ENCODE assay signal across 11 cellular contexts in genomic region chr4:109207060-109207459, GRCh38.
DNase-seq lines count a peak whose midpoint lies in the region; ATAC-seq and TF ChIP-seq lines count a peak whose summit lies in the region.
"Had no signal": no experiment of that assay in that cellular context is flagged by ENCODE, and none has a peak within 500 bp of the region (broad histone marks: within the 10 kb centered on the region; RNA-seq: fewer than 3 reads in every experiment).

No MANE protein-coding gene starts in this region.

- no peaks in the 10 kb centered on the region for H3K79me1 ChIP-seq in mesendoderm (ENCODE audit: low read length)

- no peak overlapping the region for H4K5ac ChIP-seq in mesendoderm (ENCODE audit: low read length)

- no peak overlapping the region for H3K9ac ChIP-seq in mesendoderm (ENCODE audit: low read length)

- no peak for ATAC-seq in natural killer cell
- no peak for ATAC-seq in GM18502 (IDR thresholded peaks at IDR 0.05; ENCODE audit: poor library complexity, unreplicated experiment)
- ATAC-seq: stimulated activated memory B cell treated with anti-CD40 and anti-IgM and Interleukin-4, amounts not matched to agents 10 μg/mL and 1 μg/mL and 100 μg/mL, for 72 hours had no signal

- H3K27me3 ChIP-seq in mesendoderm (ENCODE audit: insufficient read depth, low read length, poor library complexity) (no peaks in the 10 kb centered on the region), esophagus squamous epithelium (no peaks in the 10 kb centered on the region)

- H2BK5ac ChIP-seq in mesendoderm (ENCODE audit: low read length), result no peak overlapping the region

- H2BK120ac ChIP-seq in mesendoderm (ENCODE audit: low read depth, low read length), result no peak overlapping the region

- no peaks in the 10 kb centered on the region for H3K9me3 Mint-ChIP-seq in natural killer cell
- H3K9me3 Mint-ChIP-seq: stimulated activated memory B cell treated with anti-CD40 and anti-IgM and Interleukin-4, amounts not matched to agents 10 μg/mL and 1 μg/mL and 100 μg/mL, for 72 hours had no signal

- H2BK15ac ChIP-seq in mesendoderm (replicated peaks; ENCODE audit: low read depth), result no peak overlapping the region

- H3K4me1 Mint-ChIP-seq in natural killer cell, result no peaks in the 10 kb centered on the region
- H3K4me1 Mint-ChIP-seq: stimulated activated memory B cell treated with anti-CD40 and anti-IgM and Interleukin-4, amounts not matched to agents 10 μg/mL and 1 μg/mL and 100 μg/mL, for 72 hours had no signal

- no CpG with 5 or more reads among the region's 1 CpG for WGBS in mesendoderm (ENCODE audit: extremely low coverage, insufficient coverage, low lambda C conversion rate)
- 55 to 92% methylated on average over 1 of the region's 1 CpG for WGBS in esophagus squamous epithelium, 2 donors

- H3K27ac ChIP-seq in mesendoderm (ENCODE audit: low read depth, low read length), result no peak overlapping the region
- H3K27ac ChIP-seq in esophagus squamous epithelium, result no peak overlapping the region

- TF ChIP-seq CTCF in esophagus squamous epithelium (IDR thresholded peaks at IDR 0.05) (no peak), natural killer cell (IDR thresholded peaks at IDR 0.05) (no peak)

- DNase-seq in EH (ENCODE audit: low read depth), result peak; percentile 43
- DNase-seq in NCI-H1092 treated with DMSO at 0.1 percent for 48 hours (lab: John Stamatoyannopoulos, UW), result peak; percentile 61
- DNase-seq in astrocyte of the hippocampus (ENCODE audit: low read depth, low spot score), result peak; percentile 75
- peak; percentile 20 for DNase-seq in mesendoderm
- DNase-seq in esophagus squamous epithelium (lab: John Stamatoyannopoulos, UW), result no peak
- no peak for DNase-seq in natural killer cell
- DNase-seq in hippocampal formation (lab: John Stamatoyannopoulos, UW), result no peak
- DNase-seq: activated CD4-positive, CD25-positive, alpha-beta regulatory T cell; cortex of kidney had no signal

- no peak overlapping the region for H2AK5ac ChIP-seq in mesendoderm (ENCODE audit: low read length)

- no peaks in the 10 kb centered on the region for H3K9me3 ChIP-seq in esophagus squamous epithelium

- H3K27ac Mint-ChIP-seq in natural killer cell, result no peak overlapping the region
- H3K27ac Mint-ChIP-seq: stimulated activated memory B cell treated with anti-CD40 and anti-IgM and Interleukin-4, amounts not matched to agents 10 μg/mL and 1 μg/mL and 100 μg/mL, for 72 hours had no signal

- peaks cover 6 to 9% of the 10 kb centered on the region in 2 donors for H3K27me3 Mint-ChIP-seq in natural killer cell (ENCODE audit: low read depth in 2 of 2)
- H3K27me3 Mint-ChIP-seq: stimulated activated memory B cell treated with anti-CD40 and anti-IgM and Interleukin-4, amounts not matched to agents 10 μg/mL and 1 μg/mL and 100 μg/mL, for 72 hours had no signal

- no peak overlapping the region for H3K4ac ChIP-seq in mesendoderm (ENCODE audit: low read depth, low read length)

- H3K4me1 ChIP-seq in mesendoderm (ENCODE audit: control insufficient read depth, low read depth, low read length) (no peaks in the 10 kb centered on the region), esophagus squamous epithelium (no peaks in the 10 kb centered on the region)

- H4K8ac ChIP-seq in mesendoderm (ENCODE audit: low read depth, low read length), result no peak overlapping the region

- H3K56ac ChIP-seq in mesendoderm (ENCODE audit: low read length), result no peak overlapping the region

- no peaks in the 10 kb centered on the region for H3K36me3 ChIP-seq in mesendoderm (ENCODE audit: control insufficient read depth, insufficient read depth, low read length)
- no peaks in the 10 kb centered on the region for H3K36me3 ChIP-seq in esophagus squamous epithelium

- H3K4me3 Mint-ChIP-seq in natural killer cell, result no peak overlapping the region
- H3K4me3 Mint-ChIP-seq: stimulated activated memory B cell treated with anti-CD40 and anti-IgM and Interleukin-4, amounts not matched to agents 10 μg/mL and 1 μg/mL and 100 μg/mL, for 72 hours had no signal

- intact Hi-C loops in esophagus squamous epithelium (cut with DNase I) (no loop called here), natural killer cell (cut with micrococcal nuclease) (no loop called here)

- H3K4me3 ChIP-seq in mesendoderm (ENCODE audit: low read length) (no peak overlapping the region), esophagus squamous epithelium (no peak overlapping the region)

- no peak overlapping the region for H3K18ac ChIP-seq in mesendoderm (ENCODE audit: low read length)

- TF ChIP-seq POLR2A in esophagus squamous epithelium (IDR thresholded peaks at IDR 0.05), result no peak

- H3K36me3 Mint-ChIP-seq in natural killer cell, result no peaks in the 10 kb centered on the region
- H3K36me3 Mint-ChIP-seq: stimulated activated memory B cell treated with anti-CD40 and anti-IgM and Interleukin-4, amounts not matched to agents 10 μg/mL and 1 μg/mL and 100 μg/mL, for 72 hours had no signal

- no peak overlapping the region for H3K4me2 ChIP-seq in mesendoderm (ENCODE audit: low read length)

- no peak overlapping the region for H3K23ac ChIP-seq in mesendoderm (ENCODE audit: low read length)

- H3K79me2 ChIP-seq in mesendoderm (ENCODE audit: control insufficient read depth, insufficient read depth, low read length), result no peaks in the 10 kb centered on the region

Comparison
In these comparisons a context has a peak if more than half of its experiments do, and no peak if none do; other contexts are left out.
1. DNase-seq: peak in EH (single experiment), NCI-H1092 treated with DMSO at 0.1 percent for 48 hours (single experiment), astrocyte of the hippocampus (single experiment) and mesendoderm (single experiment); none in esophagus squamous epithelium (single experiment), natural killer cell (single experiment) and hippocampal formation (0 of 2).